In the genomic region with DNA sequence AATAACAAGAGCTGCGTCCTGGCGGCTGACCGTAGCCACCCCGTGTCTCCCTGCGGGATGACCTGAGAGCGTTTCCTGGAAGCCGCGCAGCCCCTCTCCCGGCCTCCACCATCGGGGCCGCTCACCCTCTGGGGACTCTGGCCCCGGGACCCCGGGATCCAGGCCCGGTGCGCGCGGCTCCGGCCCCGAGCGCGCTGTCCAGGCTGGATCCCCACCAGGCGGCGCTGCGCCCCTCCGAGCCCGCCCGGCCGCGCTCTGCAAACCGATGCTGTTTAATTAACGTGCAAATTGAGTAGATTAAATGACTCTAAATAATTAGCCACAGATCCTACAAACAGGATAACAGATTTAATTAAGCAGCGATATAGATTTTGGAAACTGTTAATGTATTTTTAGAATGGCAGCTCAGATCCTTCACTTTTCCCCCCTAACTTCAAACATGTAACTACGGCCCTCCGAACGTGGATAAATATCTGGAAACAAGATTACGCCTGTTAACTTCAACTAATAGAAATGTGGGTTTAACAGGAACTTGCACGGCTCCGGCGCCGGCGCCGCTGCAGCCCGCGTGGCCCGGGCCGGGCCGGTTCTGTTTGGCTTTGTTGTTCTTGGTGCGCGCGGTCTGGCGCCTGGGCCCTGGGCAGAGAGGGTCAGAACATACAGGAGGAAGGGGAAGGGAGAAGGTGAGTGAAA, we compare ENCODE assay signal across 8 cellular contexts. TPM values are rescaled to one million over a fixed set of nuclear protein-coding genes. Genes with fewer than 3 reads are reported as not detected.
DNase-seq lines count a peak whose midpoint lies in the region; ATAC-seq and TF ChIP-seq lines count a peak whose summit lies in the region.

No MANE protein-coding gene starts in this region.

- H3K36me3 ChIP-seq in MM.1S (replicated peaks; ENCODE audit: insufficient read depth, low read length): no peaks in the 10 kb centered on the region
- H3K36me3 ChIP-seq in right atrium auricular region: no peaks in the 10 kb centered on the region

- H3K4me1 ChIP-seq in MM.1S (ENCODE audit: low read length) (no peaks in the 10 kb centered on the region), right atrium auricular region (peaks cover 0 to 21% of the 10 kb centered on the region in 2 donors)

- no peak overlapping the region for H3K4me3 ChIP-seq in MM.1S (ENCODE audit: low read length)
- H3K4me3 ChIP-seq in right atrium auricular region: no peak overlapping the region

- peaks cover 85 to 93% (median 91%) of the 10 kb centered on the region in 3 donors for H3K27me3 Mint-ChIP-seq in CD14-positive monocyte (ENCODE audit: low read depth in 3 of 3)

- H3K9me2 ChIP-seq in MM.1S (replicated peaks; ENCODE audit: insufficient read depth, low read length): no peaks in the 10 kb centered on the region

- DNase-seq in CD14-positive monocyte (ENCODE audit: low spot score) (no peak), MM.1S (no peak), right atrium auricular region (ENCODE audit: low spot score) (no peak), putamen (ENCODE audit: low spot score) (no peak), pons (ENCODE audit: low spot score) (no peak), omental fat pad (ENCODE audit: low spot score) (no peak)
- DNase-seq in activated naive CD4-positive, alpha-beta T cell (lab: John Stamatoyannopoulos, UW): peak in 3 of 4 experiments; percentile 8 to 42 (median 18)
- DNase-seq in stimulated activated CD8-positive, alpha-beta memory T cell treated with anti-CD3 and anti-CD28 coated beads, Interleukin-12 subunit alpha, Interleukin-12 subunit beta, amount 100 ng/mL, for 1 hour (ENCODE audit: low read depth): peak; percentile 30

- H3K4me3 Mint-ChIP-seq in CD14-positive monocyte: peak overlapping the region in 1 of 2 donors; percentile 90

- peaks cover 0 to 25% (median 8%) of the 10 kb centered on the region in 7 donors for H3K9me3 Mint-ChIP-seq in CD14-positive monocyte

- H3K27me3 ChIP-seq in MM.1S (replicated peaks; ENCODE audit: insufficient read depth, low read length) (peaks cover 82% of the 10 kb centered on the region), right atrium auricular region (peaks cover 40 to 70% of the 10 kb centered on the region in 2 donors)

- H4K20me1 ChIP-seq in MM.1S (ENCODE audit: insufficient read depth, low read length): no peaks in the 10 kb centered on the region

- H2AFZ ChIP-seq in MM.1S (ENCODE audit: low read length): no peak overlapping the region

- H3K4me1 Mint-ChIP-seq in CD14-positive monocyte: peaks cover 10% of the 10 kb centered on the region

- H3K79me2 ChIP-seq in MM.1S (ENCODE audit: low read length): no peaks in the 10 kb centered on the region

- intact Hi-C loops in CD14-positive monocyte (cut with micrococcal nuclease): loop anchor here (5.0 to 10.0 kb wide), 2 partner anchors 189 to 247 kb away; no protein-coding TSS in a partner anchor

- TF ChIP-seq CTCF in CD14-positive monocyte (IDR thresholded peaks at IDR 0.05) (peak; percentile 77), MM.1S (IDR thresholded peaks at IDR 0.05; ENCODE audit: low read length) (peak; percentile 23), right atrium auricular region (IDR thresholded peaks at IDR 0.05) (peak; percentile 73 to 86), omental fat pad (IDR thresholded peaks at IDR 0.05) (peak in 1 of 3 donors; percentile 42)

- ATAC-seq in omental fat pad (ENCODE audit: low FRiP score): no peak

- H3K27ac ChIP-seq in MM.1S (ENCODE audit: low read length) (no peak overlapping the region), right atrium auricular region (no peak overlapping the region)

- no peak overlapping the region for H3K27ac Mint-ChIP-seq in CD14-positive monocyte

- H3K9me3 ChIP-seq in MM.1S (replicated peaks; ENCODE audit: insufficient read depth, low read length): no peaks in the 10 kb centered on the region
- no peaks in the 10 kb centered on the region for H3K9me3 ChIP-seq in right atrium auricular region

- H3K4me2 ChIP-seq in MM.1S (ENCODE audit: low read depth, low read length): no peak overlapping the region

- peaks cover 0 to 4% of the 10 kb centered on the region in 2 donors for H3K36me3 Mint-ChIP-seq in CD14-positive monocyte

- no peak overlapping the region for H3K9ac ChIP-seq in MM.1S (ENCODE audit: low read length)

- H3F3A ChIP-seq in MM.1S (ENCODE audit: insufficient read depth, low read length): no peaks in the 10 kb centered on the region

RNA-seq across cellular contexts. Expression of gene UNCX, which starts 7.1 kb away (rescaled TPM):
- polyA plus RNA-seq in CD14-positive monocyte: not detected
- not detected for total RNA-seq in right atrium auricular region
- total RNA-seq in omental fat pad: not detected

Comparison
In these comparisons a context has a peak if more than half of its experiments do, and no peak if none do; other contexts are left out.
1. DNase-seq: peak in activated naive CD4-positive, alpha-beta T cell (3 of 4) and stimulated activated CD8-positive, alpha-beta memory T cell treated with anti-CD3 and anti-CD28 coated beads, Interleukin-12 subunit alpha, Interleukin-12 subunit beta, amount 100 ng/mL, for 1 hour (single experiment); none in CD14-positive monocyte (single experiment), MM.1S (single experiment), right atrium auricular region (single experiment), putamen (single experiment), pons (single experiment) and omental fat pad (single experiment).